ENCODE assay signal across 11 cellular contexts in the genomic region with DNA sequence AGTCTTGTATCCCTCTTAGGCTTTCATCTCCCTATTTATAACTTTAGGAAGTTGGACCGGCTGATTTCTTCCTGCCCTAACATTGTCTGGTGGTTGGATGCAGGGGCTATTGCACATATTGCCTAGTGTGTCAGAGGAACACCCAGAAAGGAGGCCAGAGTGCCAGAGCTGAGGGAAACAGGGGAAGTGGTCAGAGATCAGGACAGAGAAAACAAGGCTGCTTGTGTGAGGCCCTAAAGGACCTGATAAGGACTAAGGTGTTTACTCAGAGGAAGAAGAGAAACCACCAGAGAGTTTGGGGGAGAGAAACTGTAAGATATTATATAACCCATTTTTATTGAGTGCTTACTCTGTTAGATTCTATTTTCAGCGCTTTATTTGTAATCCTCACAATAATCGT. TPM values are rescaled to one million over a fixed set of nuclear protein-coding genes. Genes with fewer than 3 reads are reported as not detected.
A peak's percentile ranks its signal among the peaks of the same experiment; 100 is the strongest.
DNase-seq lines count a peak whose midpoint lies in the region; ATAC-seq and TF ChIP-seq lines count a peak whose summit lies in the region.
"Had no signal": no experiment of that assay in that cellular context is flagged by ENCODE, and none has a peak within 500 bp of the region (broad histone marks: within the 10 kb centered on the region; RNA-seq: fewer than 3 reads in every experiment).

No MANE protein-coding gene starts in this region.

- H3K9me3 ChIP-seq in CD4-positive, alpha-beta memory T cell (ENCODE audit: control insufficient read depth in 1 of 2, low read length in 2 of 2) = no peaks in the 10 kb centered on the region
- H3K9me3 ChIP-seq in SJSA1 (replicated peaks) = no peaks in the 10 kb centered on the region
- no peaks in the 10 kb centered on the region for H3K9me3 ChIP-seq in hepatocyte (ENCODE audit: low read depth)
- H3K9me3 ChIP-seq in SK-N-SH = no peaks in the 10 kb centered on the region

- no peak for TF ChIP-seq RAD21 in SK-N-SH (IDR thresholded peaks at IDR 0.05; ENCODE audit: low read length)

- H3K9ac ChIP-seq in SK-N-SH = no peak overlapping the region

- CTCF ChIA-PET in CD4-positive, alpha-beta memory T cell (lab: Charles Lee; ENCODE audit: partially characterized antibody) = no interaction called here
- CTCF ChIA-PET in SK-N-SH (lab: Yijun Ruan, JAX) = interaction anchor here (0.9 kb wide), 1 partner anchor 11 kb away, joined by 3 read pairs; no protein-coding TSS in a partner anchor

- peak overlapping the region in 4 of 7 donors; percentile 14 to 85 (median 58) for H3K27ac Mint-ChIP-seq in CD4-positive, alpha-beta memory T cell

- H3K4me3 ChIP-seq in CD4-positive, alpha-beta memory T cell (ENCODE audit: low read length in 2 of 2) = no peak overlapping the region
- H3K4me3 ChIP-seq in SJSA1 (no peak overlapping the region), hepatocyte (no peak overlapping the region), SK-N-SH (ENCODE audit: low read depth in 2 of 2, low read length in 1 of 2) (no peak overlapping the region)

- H3K79me2 ChIP-seq in hepatocyte (peaks cover 17% of the 10 kb centered on the region), SK-N-SH (ENCODE audit: insufficient read depth) (no peaks in the 10 kb centered on the region)

- H3K27ac ChIP-seq in CD4-positive, alpha-beta memory T cell (ENCODE audit: low read depth, low read length) = no peak overlapping the region
- H3K27ac ChIP-seq in SJSA1 = peak overlapping the region; percentile 24
- peak overlapping the region; percentile 80 for H3K27ac ChIP-seq in hepatocyte
- H3K27ac ChIP-seq in SK-N-SH (ENCODE audit: low read depth in 2 of 2, low read length in 1 of 2) = no peak overlapping the region
- H3K27ac ChIP-seq: C4-2B had no signal

- DNase-seq in CD4-positive, alpha-beta memory T cell = no peak
- DNase-seq in SJSA1 (ENCODE audit: low read depth in 1 of 2, low spot score in 2 of 2) (peak; percentile 50 to 59), hepatocyte (ENCODE audit: low spot score) (no peak), kidney glomerular epithelial cell (lab: John Stamatoyannopoulos, UW) (no peak), NCI-H2081 (lab: John Stamatoyannopoulos, UW) (no peak), SK-N-SH (no peak)
- DNase-seq: activated CD4-positive, alpha-beta T cell treated with anti-CD3 and anti-CD28 coated beads for 4 hours; NCI-H1930 had no signal

- H3K27me3 Mint-ChIP-seq in CD4-positive, alpha-beta memory T cell = no peaks in the 10 kb centered on the region

- TF ChIP-seq EP300 in SK-N-SH (IDR thresholded peaks at IDR 0.05; ENCODE audit: borderline replicate concordance in 1 of 2, low read depth in 1 of 2, low read length in 1 of 2) = no peak

- intact Hi-C loops in CD4-positive, alpha-beta memory T cell (cut with micrococcal nuclease) = no loop called here

- H4K20me1 ChIP-seq in hepatocyte (ENCODE audit: insufficient read depth, poor library complexity, severe bottlenecking) = no peaks in the 10 kb centered on the region
- H4K20me1 ChIP-seq in SK-N-SH (ENCODE audit: insufficient read depth) = no peaks in the 10 kb centered on the region

- WGBS in hepatocyte (ENCODE audit: low lambda C conversion rate, missing lambda C conversion rate) = 72% methylated on average over 3 of the region's 3 CpGs
- 94% methylated on average over 3 of the region's 3 CpGs for WGBS in SK-N-SH (ENCODE audit: low lambda C conversion rate)

- peaks cover 0 to 4% of the 10 kb centered on the region in 2 donors for H3K36me3 Mint-ChIP-seq in CD4-positive, alpha-beta memory T cell

- H3K36me3 ChIP-seq in CD4-positive, alpha-beta memory T cell (ENCODE audit: insufficient read depth, low read length) = no peaks in the 10 kb centered on the region
- H3K36me3 ChIP-seq in SJSA1 = peaks cover 3% of the 10 kb centered on the region; the same call in 1 of the 2 replicates
- H3K36me3 ChIP-seq in hepatocyte (replicated peaks; ENCODE audit: insufficient read depth, low read depth) = no peaks in the 10 kb centered on the region
- H3K36me3 ChIP-seq in SK-N-SH (replicated peaks in 1 of 2; ENCODE audit: control insufficient read depth in 1 of 2, insufficient read depth in 2 of 2, low read length in 1 of 2) = no peaks in the 10 kb centered on the region

- no peaks in the 10 kb centered on the region for H3K9me3 Mint-ChIP-seq in CD4-positive, alpha-beta memory T cell

- TF ChIP-seq CTCF in hepatocyte (IDR thresholded peaks at IDR 0.05; ENCODE audit: poor library complexity) (no peak), SK-N-SH (IDR thresholded peaks at IDR 0.05) (no peak)

- H3K4me1 ChIP-seq in CD4-positive, alpha-beta memory T cell (ENCODE audit: insufficient read depth, low read length) = peaks cover 12% of the 10 kb centered on the region
- H3K4me1 ChIP-seq in SJSA1 (replicated peaks) (peaks cover 21% of the 10 kb centered on the region), hepatocyte (ENCODE audit: insufficient read depth) (peaks cover 27% of the 10 kb centered on the region), SK-N-SH (ENCODE audit: control insufficient read depth in 1 of 2, insufficient read depth in 2 of 2, low read depth in 1 of 2, low read length in 1 of 2) (peaks cover 8 to 28% of the 10 kb centered on the region in 2 experiments)

- H2AFZ ChIP-seq in hepatocyte = no peak overlapping the region
- no peak overlapping the region for H2AFZ ChIP-seq in SK-N-SH (ENCODE audit: low read depth)

- peaks cover 10 to 20% (median 15%) of the 10 kb centered on the region in 4 donors for H3K4me1 Mint-ChIP-seq in CD4-positive, alpha-beta memory T cell

- POLR2A ChIA-PET in CD4-positive, alpha-beta memory T cell (lab: Charles Lee; ENCODE audit: partially characterized antibody) = no interaction called here
- POLR2A ChIA-PET in SK-N-SH (lab: Yijun Ruan, JAX) = no interaction called here

- peak overlapping the region in 2 of 8 donors; percentile 2 to 10 for H3K4me3 Mint-ChIP-seq in CD4-positive, alpha-beta memory T cell

- H3K4me2 ChIP-seq in hepatocyte (peak overlapping the region; percentile 20), SK-N-SH (no peak overlapping the region)

- no peaks in the 10 kb centered on the region for H3K9me2 ChIP-seq in hepatocyte (replicated peaks; ENCODE audit: insufficient read depth)
- H3K9me2 ChIP-seq in SK-N-SH = no peaks in the 10 kb centered on the region

- peaks cover 5% of the 10 kb centered on the region for H3F3A ChIP-seq in SK-N-SH (replicated peaks; ENCODE audit: insufficient read depth)

- H3K27me3 ChIP-seq in CD4-positive, alpha-beta memory T cell (ENCODE audit: insufficient read depth, low read length) = no peaks in the 10 kb centered on the region
- H3K27me3 ChIP-seq in SJSA1 (replicated peaks) = no peaks in the 10 kb centered on the region
- H3K27me3 ChIP-seq in hepatocyte = no peaks in the 10 kb centered on the region
- no peaks in the 10 kb centered on the region for H3K27me3 ChIP-seq in SK-N-SH (ENCODE audit: insufficient read depth)

- ATAC-seq in GM21825 (IDR thresholded peaks at IDR 0.05; ENCODE audit: unreplicated experiment) (peak; percentile 78), HG03571 (IDR thresholded peaks at IDR 0.05; ENCODE audit: unreplicated experiment) (no peak)

TF ChIP-seq in SK-N-SH, 30 proteins besides CTCF, POLR2A, EP300 and RAD21 (continues in another document):
- TF ChIP-seq, protein P1, sequence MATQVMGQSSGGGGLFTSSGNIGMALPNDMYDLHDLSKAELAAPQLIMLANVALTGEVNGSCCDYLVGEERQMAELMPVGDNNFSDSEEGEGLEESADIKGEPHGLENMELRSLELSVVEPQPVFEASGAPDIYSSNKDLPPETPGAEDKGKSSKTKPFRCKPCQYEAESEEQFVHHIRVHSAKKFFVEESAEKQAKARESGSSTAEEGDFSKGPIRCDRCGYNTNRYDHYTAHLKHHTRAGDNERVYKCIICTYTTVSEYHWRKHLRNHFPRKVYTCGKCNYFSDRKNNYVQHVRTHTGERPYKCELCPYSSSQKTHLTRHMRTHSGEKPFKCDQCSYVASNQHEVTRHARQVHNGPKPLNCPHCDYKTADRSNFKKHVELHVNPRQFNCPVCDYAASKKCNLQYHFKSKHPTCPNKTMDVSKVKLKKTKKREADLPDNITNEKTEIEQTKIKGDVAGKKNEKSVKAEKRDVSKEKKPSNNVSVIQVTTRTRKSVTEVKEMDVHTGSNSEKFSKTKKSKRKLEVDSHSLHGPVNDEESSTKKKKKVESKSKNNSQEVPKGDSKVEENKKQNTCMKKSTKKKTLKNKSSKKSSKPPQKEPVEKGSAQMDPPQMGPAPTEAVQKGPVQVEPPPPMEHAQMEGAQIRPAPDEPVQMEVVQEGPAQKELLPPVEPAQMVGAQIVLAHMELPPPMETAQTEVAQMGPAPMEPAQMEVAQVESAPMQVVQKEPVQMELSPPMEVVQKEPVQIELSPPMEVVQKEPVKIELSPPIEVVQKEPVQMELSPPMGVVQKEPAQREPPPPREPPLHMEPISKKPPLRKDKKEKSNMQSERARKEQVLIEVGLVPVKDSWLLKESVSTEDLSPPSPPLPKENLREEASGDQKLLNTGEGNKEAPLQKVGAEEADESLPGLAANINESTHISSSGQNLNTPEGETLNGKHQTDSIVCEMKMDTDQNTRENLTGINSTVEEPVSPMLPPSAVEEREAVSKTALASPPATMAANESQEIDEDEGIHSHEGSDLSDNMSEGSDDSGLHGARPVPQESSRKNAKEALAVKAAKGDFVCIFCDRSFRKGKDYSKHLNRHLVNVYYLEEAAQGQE (IDR thresholded peaks at IDR 0.05; ENCODE audit: low read depth, low read length) = no peak
- TF ChIP-seq GATA2 (CRISPR knock-in tag; IDR thresholded peaks at IDR 0.05) = no peak
- no peak for TF ChIP-seq RCOR1 (IDR thresholded peaks at IDR 0.05; ENCODE audit: low read length)
- TF ChIP-seq POLR2AphosphoS5 (IDR thresholded peaks at IDR 0.05; ENCODE audit: low read depth, low read length) = no peak
- no peak for TF ChIP-seq FOXM1 (IDR thresholded peaks at IDR 0.05; ENCODE audit: low read depth)
- TF ChIP-seq, protein P2, sequence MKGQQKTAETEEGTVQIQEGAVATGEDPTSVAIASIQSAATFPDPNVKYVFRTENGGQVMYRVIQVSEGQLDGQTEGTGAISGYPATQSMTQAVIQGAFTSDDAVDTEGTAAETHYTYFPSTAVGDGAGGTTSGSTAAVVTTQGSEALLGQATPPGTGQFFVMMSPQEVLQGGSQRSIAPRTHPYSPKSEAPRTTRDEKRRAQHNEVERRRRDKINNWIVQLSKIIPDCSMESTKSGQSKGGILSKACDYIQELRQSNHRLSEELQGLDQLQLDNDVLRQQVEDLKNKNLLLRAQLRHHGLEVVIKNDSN (IDR thresholded peaks at IDR 0.05; ENCODE audit: borderline replicate concordance, low read depth) = no peak
- no peak for TF ChIP-seq SIN3A (IDR thresholded peaks at IDR 0.05; ENCODE audit: borderline replicate concordance, low read depth, low read length)
- TF ChIP-seq ELF1 (IDR thresholded peaks at IDR 0.05) = no peak
- no peak for TF ChIP-seq RFX5 (IDR thresholded peaks at IDR 0.05; ENCODE audit: low read length)

RNA-seq across cellular contexts. Expression of a gene that starts 53.9 kb away (rescaled TPM):
- 10 to 100 TPM; 28.8 to 34.5 TPM for total RNA-seq in CD4-positive, alpha-beta memory T cell
- 10 to 100 TPM in 1 of 2 donors, 1 to 10 TPM in 1; 8.0 to 20.2 TPM for polyA plus RNA-seq in CD4-positive, alpha-beta memory T cell
- total RNA-seq in SJSA1 (2014; rRNA removed; shearing (Covaris generic)) = 40.6 and 54.5 TPM in 2 replicates
- total RNA-seq in hepatocyte = 29.4 and 37.2 TPM in 2 replicates
- polyA plus RNA-seq in hepatocyte (17.6 and 23.7 TPM in 2 replicates), SK-N-SH (2012; rRNA removed) (7.3 and 8.6 TPM in 2 replicates)
- 8.9 and 9.8 TPM in 2 replicates for polyA plus RNA-seq in SK-N-SH (2012; cell fraction: cytosol; rRNA removed)
- 7.5 and 16.7 TPM in 2 replicates for polyA plus RNA-seq in SK-N-SH (2012; cell fraction: nucleus; rRNA removed)

Comparison
In these comparisons a context has a peak if more than half of its experiments do, and no peak if none do; other contexts are left out.
1. DNase-seq: peak in SJSA1 (2 of 2); none in CD4-positive, alpha-beta memory T cell (0 of 5), hepatocyte (single experiment), kidney glomerular epithelial cell (single experiment), NCI-H2081 (0 of 2) and SK-N-SH (single experiment).
2. H3K27ac ChIP-seq: peak in SJSA1 (single experiment) and hepatocyte (single experiment); none in CD4-positive, alpha-beta memory T cell (single experiment) and SK-N-SH (0 of 2).